In genomic region chr2:178478442-178479274, GRCh38 we compare ENCODE assay signal across 8 cellular contexts. TPM values are rescaled to one million over a fixed set of nuclear protein-coding genes. Genes with fewer than 3 reads are reported as not detected.
A peak's percentile ranks its signal among the peaks of the same experiment; 100 is the strongest.
DNase-seq lines count a peak whose midpoint lies in the region; ATAC-seq and TF ChIP-seq lines count a peak whose summit lies in the region.

Gene FKBP7, minus strand, starts transcription at chr2:178478600. Its CDS starts 101 bp downstream, at chr2:178478499.

- peaks cover 46% of the 10 kb centered on the region for H3K4me1 ChIP-seq in Karpas-422 (ENCODE audit: low read length)

- H3K36me3 Mint-ChIP-seq in naive thymus-derived CD8-positive, alpha-beta T cell: no peaks in the 10 kb centered on the region

- peak within 1 kb of the TSS; percentile 84 for H3K27ac ChIP-seq in Karpas-422 (ENCODE audit: low read length)

- POLR2A ChIA-PET in naive thymus-derived CD8-positive, alpha-beta T cell (lab: Charles Lee): interaction anchor here (1.0 to 2.2 kb wide), 3 partner anchors 16 to 45 kb away, joined by 3 to 20 read pairs (median 7); partner anchors contain the start of genes PJVK and PRKRA

- 0 out of 2 replicates have a peak, but pooled peaks cover 8% of the 10 kb centered on the region for H4K20me1 ChIP-seq in Karpas-422 (ENCODE audit: insufficient read depth, low read depth, low read length)

- H3K27me3 ChIP-seq in Karpas-422 (ENCODE audit: low read length): no peaks in the 10 kb centered on the region

- H2AFZ ChIP-seq in Karpas-422 (ENCODE audit: low read length): peak within 1 kb of the TSS; percentile 97

- peak within 1 kb of the TSS; percentile 92 to 99 (median 98) for H3K4me3 Mint-ChIP-seq in naive thymus-derived CD8-positive, alpha-beta T cell

- H3K4me2 ChIP-seq in Karpas-422 (ENCODE audit: low read depth, low read length, poor library complexity, severe bottlenecking): peak within 1 kb of the TSS; percentile 90

- peak within 1 kb of the TSS; percentile 81 for H3K9ac ChIP-seq in Karpas-422 (ENCODE audit: low read length)

- peak; percentile 86 for DNase-seq in DMS79 treated with DMSO at 0.1 percent for 48 hours (lab: John Stamatoyannopoulos, UW)
- peak; percentile 92 for DNase-seq in Karpas-422
- peak; percentile 90 for DNase-seq in RKO (ENCODE audit: low spot score)
- DNase-seq in activated T-helper 1 cell treated with anti-CD3 and anti-CD28 coated beads, Interleukin-2, amount 50 U/mL, for 16 hours (ENCODE audit: low read depth in 1 of 2, low spot score in 1 of 2): peak; percentile 63 to 78
- peak; percentile 75 for DNase-seq in fibroblast of mammary gland (ENCODE audit: low read depth)
- peak; percentile 78 to 92 (median 84) for DNase-seq in naive thymus-derived CD8-positive, alpha-beta T cell
- DNase-seq in stimulated activated naive CD4-positive, alpha-beta T cell (lab: John Stamatoyannopoulos, UW): peak; percentile 74 to 85 (median 82)

- no peaks in the 10 kb centered on the region for H3K27me3 Mint-ChIP-seq in naive thymus-derived CD8-positive, alpha-beta T cell

- no peaks in the 10 kb centered on the region for H3K36me3 ChIP-seq in Karpas-422 (ENCODE audit: insufficient read depth, low read length)

- H3K4me3 ChIP-seq in Karpas-422 (ENCODE audit: low read length) (peak within 1 kb of the TSS; percentile 77), fibroblast of mammary gland (ENCODE audit: control insufficient read depth, low read depth, low read length) (peak within 1 kb of the TSS; percentile 99)

- peaks cover 69% of the 10 kb centered on the region for H3K79me2 ChIP-seq in Karpas-422 (ENCODE audit: low read length)

- H3K9me2 ChIP-seq in Karpas-422 (replicated peaks; ENCODE audit: insufficient read depth, low read length): no peaks in the 10 kb centered on the region

- no peaks in the 10 kb centered on the region for H3K9me3 ChIP-seq in Karpas-422 (ENCODE audit: low read length)

- peak; percentile 67 for TF ChIP-seq CTCF in fibroblast of mammary gland (conservative IDR thresholded peaks at IDR 0.05; ENCODE audit: control insufficient read depth, insufficient read depth, low read depth, low read length)

- H3K4me1 Mint-ChIP-seq in naive thymus-derived CD8-positive, alpha-beta T cell: peaks cover 20 to 48% (median 42%) of the 10 kb centered on the region in 4 donors

- H3K9me3 Mint-ChIP-seq in naive thymus-derived CD8-positive, alpha-beta T cell: no peaks in the 10 kb centered on the region

- peak; percentile 56 for ATAC-seq in GM21723 (IDR thresholded peaks at IDR 0.05; ENCODE audit: unreplicated experiment)
- peak; percentile 74 to 77 for ATAC-seq in naive thymus-derived CD8-positive, alpha-beta T cell

- H3K27ac Mint-ChIP-seq in naive thymus-derived CD8-positive, alpha-beta T cell: peak within 1 kb of the TSS; percentile 96 to 99 (median 98)

RNA-seq across cellular contexts. Expression of gene FKBP7, which starts in this region (rescaled TPM):
- total RNA-seq in Karpas-422 (2014; rRNA removed; shearing (Covaris generic); ENCODE audit: low replicate concordance): 6.2 and 23.1 TPM in 2 replicates
- 1 to 10 TPM; 1.5 to 2.4 TPM for total RNA-seq in naive thymus-derived CD8-positive, alpha-beta T cell
- 1 to 10 TPM; 2.9 to 7.0 (median 3.9) TPM for polyA plus RNA-seq in naive thymus-derived CD8-positive, alpha-beta T cell

Comparison
In these comparisons a context has a peak if more than half of its experiments do, and no peak if none do; other contexts are left out.
1. Peak in every context shown above with its lines: DNase-seq, ATAC-seq, H3K4me3 ChIP-seq and H3K27ac ChIP-seq.